29 cellular contexts compared by ENCODE assay signal in the genomic region with DNA sequence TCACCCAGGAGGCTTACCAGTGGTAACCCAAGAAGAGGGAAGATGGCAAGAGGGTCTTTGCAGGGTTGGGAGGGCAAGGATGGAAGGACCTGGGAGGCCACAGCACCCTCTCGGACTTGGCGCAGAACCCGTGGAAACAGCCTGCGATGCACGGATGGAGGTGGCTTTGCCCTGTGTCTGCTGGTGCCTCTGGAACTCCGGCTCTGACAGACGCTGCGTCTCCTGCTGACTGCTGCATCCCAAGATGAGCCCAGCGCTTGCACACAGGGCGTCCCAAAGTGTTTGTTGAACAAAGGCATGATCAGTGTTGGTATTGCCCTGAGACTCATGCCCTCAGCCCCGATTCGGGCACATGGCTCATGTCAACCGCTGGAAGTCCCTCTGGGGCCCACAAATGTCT. TPM values are rescaled to one million over a fixed set of nuclear protein-coding genes. Genes with fewer than 3 reads are reported as not detected.
A peak's percentile ranks its signal among the peaks of the same experiment; 100 is the strongest.
DNase-seq lines count a peak whose midpoint lies in the region; ATAC-seq and TF ChIP-seq lines count a peak whose summit lies in the region.
"Had no signal": no experiment of that assay in that cellular context is flagged by ENCODE, and none has a peak within 500 bp of the region (broad histone marks: within the 10 kb centered on the region; RNA-seq: fewer than 3 reads in every experiment).

No MANE protein-coding gene starts in this region.

- H3K27ac ChIP-seq in CD8-positive, alpha-beta memory T cell (ENCODE audit: low read depth, low read length): no peak overlapping the region
- H3K27ac ChIP-seq in hepatocyte: no peak overlapping the region
- H3K27ac ChIP-seq: A549, gastrocnemius medialis, KMS-11, SK-N-MC, tibial artery had no signal

- H3K27me3 ChIP-seq in CD8-positive, alpha-beta memory T cell (ENCODE audit: insufficient read depth, low read length, poor library complexity, severe bottlenecking): no peaks in the 10 kb centered on the region
- H3K27me3 ChIP-seq in hepatocyte: no peaks in the 10 kb centered on the region
- H3K27me3 ChIP-seq: gastrocnemius medialis had no signal

- no peak overlapping the region for H3K27ac Mint-ChIP-seq in activated CD8-positive, alpha-beta memory T cell treated with anti-CD3 and anti-CD28 coated beads, Interleukin-2, amount 10 ng/mL, durations not matched to agents 7 days and 5 days
- peak overlapping the region in 2 of 8 donors; percentile 53 to 80 for H3K27ac Mint-ChIP-seq in CD8-positive, alpha-beta memory T cell
- peak overlapping the region in 2 of 5 experiments; percentile 41 to 53 for H3K27ac Mint-ChIP-seq in brain
- H3K27ac Mint-ChIP-seq in progenitor cell of endocrine pancreas: no peak overlapping the region
- H3K27ac Mint-ChIP-seq: activated naive CD4-positive, alpha-beta T cell treated with anti-CD3 and anti-CD28 coated beads for 36 hours had no signal

- ATAC-seq in activated CD8-positive, alpha-beta memory T cell treated with anti-CD3 and anti-CD28 coated beads, Interleukin-2, amount 10 ng/mL, durations not matched to agents 7 days and 5 days: no peak
- no peak for ATAC-seq in GM18867 (IDR thresholded peaks at IDR 0.05; ENCODE audit: unreplicated experiment)
- ATAC-seq: A549, gastrocnemius medialis, HCT116 had no signal

- H3K27me3 Mint-ChIP-seq in activated CD8-positive, alpha-beta memory T cell treated with anti-CD3 and anti-CD28 coated beads, Interleukin-2, amount 10 ng/mL, durations not matched to agents 7 days and 5 days: no peaks in the 10 kb centered on the region
- no peaks in the 10 kb centered on the region for H3K27me3 Mint-ChIP-seq in CD8-positive, alpha-beta memory T cell
- H3K27me3 Mint-ChIP-seq in brain (peaks cover 5% of the 10 kb centered on the region), progenitor cell of endocrine pancreas (no peaks in the 10 kb centered on the region)

- H3K9me2 ChIP-seq in hepatocyte (replicated peaks; ENCODE audit: insufficient read depth): no peaks in the 10 kb centered on the region

- POLR2A ChIA-PET in CD8-positive, alpha-beta memory T cell (lab: Charles Lee): no interaction called here

- no peak for DNase-seq in activated CD8-positive, alpha-beta memory T cell treated with anti-CD3 and anti-CD28 coated beads, Interleukin-2, amount 10 ng/mL, durations not matched to agents 7 days and 5 days
- DNase-seq in activated CD8-positive, alpha-beta memory T cell treated with anti-CD3 and anti-CD28 coated beads for 24 hours: no peak
- no peak for DNase-seq in CD8-positive, alpha-beta memory T cell
- no peak for DNase-seq in progenitor cell of endocrine pancreas (ENCODE audit: low spot score, unreplicated experiment)
- no peak for DNase-seq in NCI-H1105 (lab: John Stamatoyannopoulos, UW)
- no peak for DNase-seq in hepatocyte (ENCODE audit: low spot score)
- DNase-seq: activated CD4-positive, alpha-beta T cell treated with anti-CD3 and anti-CD28 coated beads for 48 hours; activated naive CD4-positive, alpha-beta T cell treated with anti-CD3 and anti-CD28 coated beads for 36 hours; AML-193; dermis blood vessel endothelial cell; DND-41; gastrocnemius medialis; hypothalamus; immature natural killer cell; mesendoderm; NCI-H1436 treated with DMSO at 0.1 percent for 48 hours; NCI-H2107; NCI-H446 treated with DMSO at 0.1 percent for 48 hours; tibial artery had no signal

- CTCF ChIA-PET in activated CD8-positive, alpha-beta memory T cell treated with anti-CD3 and anti-CD28 coated beads, Interleukin-2, amount 10 ng/mL, durations not matched to agents 7 days and 5 days (lab: Charles Lee): no interaction called here
- CTCF ChIA-PET in CD8-positive, alpha-beta memory T cell (lab: Charles Lee): no interaction called here

- H3K9me3 ChIP-seq in CD8-positive, alpha-beta memory T cell (ENCODE audit: low read length): no peaks in the 10 kb centered on the region
- H3K9me3 ChIP-seq in hepatocyte (ENCODE audit: low read depth): no peaks in the 10 kb centered on the region
- H3K9me3 ChIP-seq: gastrocnemius medialis, tibial artery had no signal

- peaks cover 5% of the 10 kb centered on the region for H3K79me2 ChIP-seq in hepatocyte

- WGBS in hepatocyte (ENCODE audit: low lambda C conversion rate, missing lambda C conversion rate): 96% methylated on average over 13 of the region's 13 CpGs

- no peaks in the 10 kb centered on the region for H4K20me1 ChIP-seq in hepatocyte (ENCODE audit: insufficient read depth, poor library complexity, severe bottlenecking)

- peaks cover 5% of the 10 kb centered on the region for H3K36me3 Mint-ChIP-seq in activated CD8-positive, alpha-beta memory T cell treated with anti-CD3 and anti-CD28 coated beads, Interleukin-2, amount 10 ng/mL, durations not matched to agents 7 days and 5 days
- H3K36me3 Mint-ChIP-seq in CD8-positive, alpha-beta memory T cell: peaks cover 0 to 3% (median 0%) of the 10 kb centered on the region in 3 donors
- H3K36me3 Mint-ChIP-seq in brain (peaks cover 8% of the 10 kb centered on the region), progenitor cell of endocrine pancreas (ENCODE audit: insufficient read depth) (peaks cover 4% of the 10 kb centered on the region)
- H3K36me3 Mint-ChIP-seq: immature natural killer cell had no signal

- no peak overlapping the region for H2AFZ ChIP-seq in hepatocyte

- no peaks in the 10 kb centered on the region for H3K9me3 Mint-ChIP-seq in activated CD8-positive, alpha-beta memory T cell treated with anti-CD3 and anti-CD28 coated beads, Interleukin-2, amount 10 ng/mL, durations not matched to agents 7 days and 5 days (ENCODE audit: low read depth)
- H3K9me3 Mint-ChIP-seq in CD8-positive, alpha-beta memory T cell: peaks cover 0 to 2% (median 0%) of the 10 kb centered on the region in 5 donors
- H3K9me3 Mint-ChIP-seq in brain (peaks cover 0 to 6% (median 0%) of the 10 kb centered on the region in 5 experiments), progenitor cell of endocrine pancreas (ENCODE audit: low read depth) (no peaks in the 10 kb centered on the region)
- H3K9me3 Mint-ChIP-seq: immature natural killer cell had no signal

- no peaks in the 10 kb centered on the region for H3K36me3 ChIP-seq in CD8-positive, alpha-beta memory T cell (ENCODE audit: insufficient read depth, low read length)
- H3K36me3 ChIP-seq in hepatocyte (replicated peaks; ENCODE audit: insufficient read depth, low read depth): no peaks in the 10 kb centered on the region
- H3K36me3 ChIP-seq: gastrocnemius medialis, tibial artery had no signal

- no peak overlapping the region for H3K4me2 ChIP-seq in hepatocyte
- H3K4me2 ChIP-seq: A549, KMS-11 had no signal

- no peak for TF ChIP-seq CTCF in brain (conservative IDR thresholded peaks at IDR 0.05)
- TF ChIP-seq CTCF in progenitor cell of endocrine pancreas (IDR thresholded peaks at IDR 0.05; ENCODE audit: unreplicated experiment): no peak
- TF ChIP-seq CTCF in hepatocyte (IDR thresholded peaks at IDR 0.05; ENCODE audit: poor library complexity): no peak

- peak overlapping the region; percentile 25 for H3K4me3 Mint-ChIP-seq in activated CD8-positive, alpha-beta memory T cell treated with anti-CD3 and anti-CD28 coated beads, Interleukin-2, amount 10 ng/mL, durations not matched to agents 7 days and 5 days
- peak overlapping the region in 5 of 7 donors; percentile 20 to 51 (median 37) for H3K4me3 Mint-ChIP-seq in CD8-positive, alpha-beta memory T cell
- H3K4me3 Mint-ChIP-seq in brain (peak overlapping the region in 4 of 5 experiments; percentile 59 to 69 (median 62)), progenitor cell of endocrine pancreas (ENCODE audit: low read depth) (peak overlapping the region; percentile 55)
- H3K4me3 Mint-ChIP-seq: activated naive CD4-positive, alpha-beta T cell treated with anti-CD3 and anti-CD28 coated beads for 36 hours had no signal

- no peak overlapping the region for H3K4me3 ChIP-seq in CD8-positive, alpha-beta memory T cell (ENCODE audit: low read length)
- no peak overlapping the region for H3K4me3 ChIP-seq in hepatocyte
- H3K4me3 ChIP-seq: A549, gastrocnemius medialis, SK-N-MC, tibial artery had no signal

- H3K4me1 ChIP-seq in CD8-positive, alpha-beta memory T cell (ENCODE audit: insufficient read depth, low read length): peaks cover 10% of the 10 kb centered on the region
- H3K4me1 ChIP-seq in hepatocyte (ENCODE audit: insufficient read depth): peaks cover 4% of the 10 kb centered on the region

- H3K4me1 Mint-ChIP-seq in activated CD8-positive, alpha-beta memory T cell treated with anti-CD3 and anti-CD28 coated beads, Interleukin-2, amount 10 ng/mL, durations not matched to agents 7 days and 5 days: peaks cover 20% of the 10 kb centered on the region
- peaks cover 7 to 28% (median 17%) of the 10 kb centered on the region in 3 donors for H3K4me1 Mint-ChIP-seq in CD8-positive, alpha-beta memory T cell
- H3K4me1 Mint-ChIP-seq in brain: peaks cover 13% of the 10 kb centered on the region
- H3K4me1 Mint-ChIP-seq in progenitor cell of endocrine pancreas (ENCODE audit: low read depth): no peaks in the 10 kb centered on the region

RNA-seq across cellular contexts. Expression of a gene that starts 2.0 kb away (rescaled TPM):
- 10 to 100 TPM in 1 of 2 experiments, not detected in 1; 46.3 TPM for total RNA-seq in activated CD8-positive, alpha-beta memory T cell treated with anti-CD3 and anti-CD28 coated beads, Interleukin-2, amount 10 ng/mL, durations not matched to agents 7 days and 5 days
- 10 to 100 TPM in 1 of 2 experiments, 1 to 10 TPM in 1; 9.7 to 15.5 TPM for total RNA-seq in CD8-positive, alpha-beta memory T cell
- not detected for polyA plus RNA-seq in CD8-positive, alpha-beta memory T cell
- polyA plus RNA-seq in brain (ENCODE audit: insufficient read depth, low read depth, low replicate concordance) (not detected), hepatocyte (not detected in 2 replicates)
- total RNA-seq in progenitor cell of endocrine pancreas (107 and 116 TPM in 2 replicates), hepatocyte (not detected in 2 replicates)
- total RNA-seq: dermis blood vessel endothelial cell, gastrocnemius medialis, HT1080, myocyte, omental fat pad, skeletal muscle tissue had no signal
- polyA plus RNA-seq: A549, immature natural killer cell had no signal

RNA-seq across cellular contexts. Expression of a gene that starts 30.5 kb away (rescaled TPM):
- 10 to 100 TPM; 41.2 to 47.0 TPM for total RNA-seq in activated CD8-positive, alpha-beta memory T cell treated with anti-CD3 and anti-CD28 coated beads, Interleukin-2, amount 10 ng/mL, durations not matched to agents 7 days and 5 days
- 10 to 100 TPM; 62.2 to 64.3 TPM for total RNA-seq in CD8-positive, alpha-beta memory T cell
- 16.4 TPM for polyA plus RNA-seq in CD8-positive, alpha-beta memory T cell
- polyA plus RNA-seq in brain (ENCODE audit: insufficient read depth, low read depth, low replicate concordance): 48.9 TPM
- 46.8 and 47.0 TPM in 2 replicates for total RNA-seq in progenitor cell of endocrine pancreas
- 19.8 and 21.0 TPM in 2 replicates for total RNA-seq in hepatocyte
- polyA plus RNA-seq in hepatocyte: 20.2 and 20.9 TPM in 2 replicates
